Comparison of ENCODE assay signal across 25 cellular contexts in the genomic region with DNA sequence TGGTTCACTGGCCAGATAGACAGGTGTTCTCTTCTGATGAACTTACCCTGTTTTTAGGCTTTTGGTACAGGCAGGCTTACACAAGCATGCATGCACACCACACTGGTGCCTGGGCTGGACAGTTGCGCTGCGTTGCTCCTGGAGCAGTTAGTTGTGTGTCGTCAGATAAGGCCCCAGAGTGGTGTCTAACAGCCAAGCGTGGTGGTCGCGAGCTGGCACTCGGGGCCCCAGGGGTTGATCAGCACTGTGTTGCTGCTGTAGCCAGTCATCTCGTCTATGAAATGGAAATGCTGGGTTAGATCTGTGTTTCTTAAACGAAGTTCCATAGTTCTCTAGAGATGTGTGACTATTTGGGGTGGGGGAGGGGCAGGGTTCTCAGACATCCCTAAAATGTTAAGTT. TPM values are rescaled to one million over a fixed set of nuclear protein-coding genes. Genes with fewer than 3 reads are reported as not detected.
DNase-seq lines count a peak whose midpoint lies in the region; ATAC-seq, FAIRE-seq and TF ChIP-seq lines count a peak whose summit lies in the region.
"Had no signal": no experiment of that assay in that cellular context is flagged by ENCODE, and none has a peak within 500 bp of the region (broad histone marks: within the 10 kb centered on the region; RNA-seq: fewer than 3 reads in every experiment).

No MANE protein-coding gene starts in this region.

- H3K27ac ChIP-seq in DND-41 (ENCODE audit: low read length) (no peak overlapping the region), kidney (ENCODE audit: low read depth in 2 of 2, low read length in 2 of 2) (no peak overlapping the region), aorta (ENCODE audit: low read depth in 1 of 2, low read length in 2 of 2) (no peak overlapping the region)
- H3K27ac ChIP-seq: 22Rv1, Peyer's patch had no signal

- H3K9me3 ChIP-seq in DND-41 (ENCODE audit: insufficient read depth, low read length, severe bottlenecking): no peaks in the 10 kb centered on the region
- H3K9me3 ChIP-seq in kidney (ENCODE audit: control insufficient read depth in 1 of 2, low read length in 2 of 2): no peaks in the 10 kb centered on the region
- no peaks in the 10 kb centered on the region for H3K9me3 ChIP-seq in aorta (ENCODE audit: control insufficient read depth, low read length)
- H3K9me3 ChIP-seq: Peyer's patch had no signal

- FAIRE-seq in kidney (lab: Jason Lieb, UNC): no peak
- FAIRE-seq: GM12878 had no signal

- WGBS in aorta, 2 donors: 81 to 82% methylated on average over 9 of the region's 9 CpGs

- H3K79me2 ChIP-seq in DND-41 (ENCODE audit: insufficient read depth, low read length): peaks cover 2% of the 10 kb centered on the region; the same call in 1 of the 2 replicates

- peaks cover 43% of the 10 kb centered on the region for H4K20me1 ChIP-seq in DND-41 (ENCODE audit: insufficient read depth, low read length)

- POLR2A ChIA-PET in activated CD4-positive, alpha-beta memory T cell treated with anti-CD3 and anti-CD28 coated beads, Interleukin-2, amount 10 ng/mL, durations not matched to agents 7 days and 5 days (lab: Charles Lee): interaction anchor here (1.3 kb wide), 1 partner anchor 107 kb away, joined by 5 read pairs; no protein-coding TSS in a partner anchor
- POLR2A ChIA-PET in activated CD4-positive, alpha-beta memory T cell treated with anti-CD3 and anti-CD28 coated beads for 36 hours (lab: Charles Lee): no interaction called here

- H3K9me3 Mint-ChIP-seq in activated CD4-positive, alpha-beta memory T cell treated with anti-CD3 and anti-CD28 coated beads, Interleukin-2, amount 10 ng/mL, durations not matched to agents 7 days and 5 days: no peaks in the 10 kb centered on the region
- H3K9me3 Mint-ChIP-seq in activated CD4-positive, alpha-beta memory T cell treated with anti-CD3 and anti-CD28 coated beads for 36 hours: no peaks in the 10 kb centered on the region
- no peaks in the 10 kb centered on the region for H3K9me3 Mint-ChIP-seq in T-helper 2 cell treated with Interferon-gamma antibody and Interleukin-4, amounts not matched to agents 5 μg/mL and 100 μg/mL, for 36 hours

- no peak overlapping the region for H2AFZ ChIP-seq in DND-41 (ENCODE audit: low read depth, low read length)

- H3K4me2 ChIP-seq in DND-41 (ENCODE audit: insufficient read depth, low read length): no peak overlapping the region

- CTCF ChIA-PET in activated CD4-positive, alpha-beta memory T cell treated with anti-CD3 and anti-CD28 coated beads, Interleukin-2, amount 10 ng/mL, durations not matched to agents 7 days and 5 days (lab: Charles Lee): no interaction called here
- CTCF ChIA-PET in activated CD4-positive, alpha-beta memory T cell treated with anti-CD3 and anti-CD28 coated beads for 36 hours (lab: Charles Lee): no interaction called here

- DNase-seq in activated CD4-positive, alpha-beta memory T cell treated with anti-CD3 and anti-CD28 coated beads, Interleukin-2, amount 10 ng/mL, durations not matched to agents 7 days and 5 days: peak; percentile 12
- DNase-seq in activated CD4-positive, alpha-beta memory T cell treated with anti-CD3 and anti-CD28 coated beads for 36 hours: no peak
- DNase-seq in DND-41: no peak
- DNase-seq in T-helper 2 cell treated with Interferon-gamma antibody and Interleukin-4, amounts not matched to agents 5 μg/mL and 100 μg/mL, for 36 hours (ENCODE audit: low spot score): no peak
- peak; percentile 37 for DNase-seq in kidney
- no peak for DNase-seq in NCI-H1105 treated with DMSO at 0.1 percent for 48 hours (lab: John Stamatoyannopoulos, UW)
- no peak for DNase-seq in GM20000 (ENCODE audit: low spot score)
- no peak for DNase-seq in aorta
- DNase-seq: ACHN; COR-L47; DMS79 treated with DMSO at 0.1 percent for 48 hours; KBM-7; NCI-H1092 treated with DMSO at 0.1 percent for 48 hours; NCI-H146; NCI-H2029; NCI-H2227 treated with DMSO at 0.1 percent for 48 hours; NCI-H510A; NCI-H748 treated with DMSO at 0.1 percent for 48 hours; NK-92 treated with Interleukin-12 subunit alpha and Interleukin-12 subunit beta, amount 100 ng/mL, for 24 hours had no signal

- H3K4me1 ChIP-seq in DND-41 (ENCODE audit: insufficient read depth, low read length): peaks cover 5% of the 10 kb centered on the region; the same call in 1 of the 2 replicates
- no peaks in the 10 kb centered on the region for H3K4me1 ChIP-seq in kidney (ENCODE audit: control insufficient read depth in 1 of 2, insufficient read depth in 1 of 2, low read depth in 1 of 2, low read length in 2 of 2)
- no peaks in the 10 kb centered on the region for H3K4me1 ChIP-seq in aorta (ENCODE audit: control insufficient read depth in 1 of 2, insufficient read depth in 2 of 2, low read length in 2 of 2)
- H3K4me1 ChIP-seq: Peyer's patch had no signal

- no peaks in the 10 kb centered on the region for H3K27me3 ChIP-seq in DND-41 (ENCODE audit: insufficient read depth, low read length, poor library complexity)
- no peaks in the 10 kb centered on the region for H3K27me3 ChIP-seq in aorta (ENCODE audit: control insufficient read depth in 1 of 2, insufficient read depth in 2 of 2, low read length in 1 of 2)
- H3K27me3 ChIP-seq: Peyer's patch had no signal

- no peak overlapping the region for H3K27ac Mint-ChIP-seq in activated CD4-positive, alpha-beta memory T cell treated with anti-CD3 and anti-CD28 coated beads, Interleukin-2, amount 10 ng/mL, durations not matched to agents 7 days and 5 days
- no peak overlapping the region for H3K27ac Mint-ChIP-seq in activated CD4-positive, alpha-beta memory T cell treated with anti-CD3 and anti-CD28 coated beads for 36 hours
- no peak overlapping the region for H3K27ac Mint-ChIP-seq in T-helper 2 cell treated with Interferon-gamma antibody and Interleukin-4, amounts not matched to agents 5 μg/mL and 100 μg/mL, for 36 hours

- peaks cover 47% of the 10 kb centered on the region for H3K36me3 Mint-ChIP-seq in activated CD4-positive, alpha-beta memory T cell treated with anti-CD3 and anti-CD28 coated beads, Interleukin-2, amount 10 ng/mL, durations not matched to agents 7 days and 5 days (ENCODE audit: low read depth)
- H3K36me3 Mint-ChIP-seq in activated CD4-positive, alpha-beta memory T cell treated with anti-CD3 and anti-CD28 coated beads for 36 hours: peaks cover 55% of the 10 kb centered on the region
- H3K36me3 Mint-ChIP-seq in T-helper 2 cell treated with Interferon-gamma antibody and Interleukin-4, amounts not matched to agents 5 μg/mL and 100 μg/mL, for 36 hours (ENCODE audit: low read depth): peaks cover 47% of the 10 kb centered on the region

- H3K27me3 Mint-ChIP-seq in activated CD4-positive, alpha-beta memory T cell treated with anti-CD3 and anti-CD28 coated beads, Interleukin-2, amount 10 ng/mL, durations not matched to agents 7 days and 5 days: no peaks in the 10 kb centered on the region
- H3K27me3 Mint-ChIP-seq in activated CD4-positive, alpha-beta memory T cell treated with anti-CD3 and anti-CD28 coated beads for 36 hours: no peaks in the 10 kb centered on the region
- H3K27me3 Mint-ChIP-seq in T-helper 2 cell treated with Interferon-gamma antibody and Interleukin-4, amounts not matched to agents 5 μg/mL and 100 μg/mL, for 36 hours (ENCODE audit: low read depth): no peaks in the 10 kb centered on the region

- H3K4me3 ChIP-seq in DND-41 (ENCODE audit: low read depth in 1 of 2, low read length in 2 of 2) (no peak overlapping the region), kidney (ENCODE audit: low read length in 2 of 2) (no peak overlapping the region), aorta (ENCODE audit: low read length in 2 of 2) (no peak overlapping the region)
- H3K4me3 ChIP-seq: GM12878, Peyer's patch had no signal

- TF ChIP-seq CTCF in DND-41 (IDR thresholded peaks at IDR 0.05; ENCODE audit: borderline replicate concordance, extremely low read depth, low read length, poor library complexity, severe bottlenecking): no peak
- no peak for TF ChIP-seq CTCF in kidney (IDR thresholded peaks at IDR 0.05; ENCODE audit: borderline replicate concordance, extremely low read depth, insufficient read depth)
- no peak for TF ChIP-seq CTCF in GM20000 (IDR thresholded peaks at IDR 0.05; ENCODE audit: extremely low read depth, missing control alignments)

- no peak overlapping the region for H3K9ac ChIP-seq in DND-41 (ENCODE audit: low read depth, low read length)
- H3K9ac ChIP-seq in kidney (ENCODE audit: low read length in 2 of 2): no peak overlapping the region

- ATAC-seq in DND-41 (ENCODE audit: insufficient read depth, low read depth) (peak; percentile 17; the same call in 1 of the 3 replicates), aorta (ENCODE audit: low FRiP score) (no peak)
- ATAC-seq: GM12878, SK-N-SH treated with all-trans-retinoic acid at 6 μM for 48 hours had no signal

- H3K4me1 Mint-ChIP-seq in activated CD4-positive, alpha-beta memory T cell treated with anti-CD3 and anti-CD28 coated beads, Interleukin-2, amount 10 ng/mL, durations not matched to agents 7 days and 5 days: peaks cover 25% of the 10 kb centered on the region
- H3K4me1 Mint-ChIP-seq in activated CD4-positive, alpha-beta memory T cell treated with anti-CD3 and anti-CD28 coated beads for 36 hours (ENCODE audit: low read depth): peaks cover 20% of the 10 kb centered on the region
- peaks cover 22% of the 10 kb centered on the region for H3K4me1 Mint-ChIP-seq in T-helper 2 cell treated with Interferon-gamma antibody and Interleukin-4, amounts not matched to agents 5 μg/mL and 100 μg/mL, for 36 hours (ENCODE audit: low read depth)

- intact Hi-C loops in activated CD4-positive, alpha-beta memory T cell treated with anti-CD3 and anti-CD28 coated beads for 36 hours (cut with micrococcal nuclease): no loop called here
- intact Hi-C loops in kidney (cut with DNase I): no loop called here
- intact Hi-C loops in aorta (cut with DNase I): no loop called here

- no peak overlapping the region for H3K4me3 Mint-ChIP-seq in activated CD4-positive, alpha-beta memory T cell treated with anti-CD3 and anti-CD28 coated beads, Interleukin-2, amount 10 ng/mL, durations not matched to agents 7 days and 5 days
- no peak overlapping the region for H3K4me3 Mint-ChIP-seq in activated CD4-positive, alpha-beta memory T cell treated with anti-CD3 and anti-CD28 coated beads for 36 hours
- H3K4me3 Mint-ChIP-seq in T-helper 2 cell treated with Interferon-gamma antibody and Interleukin-4, amounts not matched to agents 5 μg/mL and 100 μg/mL, for 36 hours: peak overlapping the region; percentile 49

- H3K36me3 ChIP-seq in DND-41 (ENCODE audit: insufficient read depth, low read length) (peaks cover 96% of the 10 kb centered on the region), kidney (ENCODE audit: control insufficient read depth in 1 of 2, insufficient read depth in 2 of 2, low read length in 2 of 2) (peaks cover 27 to 45% of the 10 kb centered on the region in 2 donors), aorta (ENCODE audit: control insufficient read depth in 1 of 2, insufficient read depth in 2 of 2, low read length in 1 of 2) (peaks cover 0 to 6% of the 10 kb centered on the region in 2 donors)

RNA-seq across cellular contexts. Expression of gene TEX29, which starts 24.5 kb away (rescaled TPM):
- total RNA-seq in activated CD4-positive, alpha-beta memory T cell treated with anti-CD3 and anti-CD28 coated beads, Interleukin-2, amount 10 ng/mL, durations not matched to agents 7 days and 5 days: under 1 TPM; 0.73 to 0.93 TPM
- under 1 TPM; 0.39 to 0.43 TPM for total RNA-seq in activated CD4-positive, alpha-beta memory T cell treated with anti-CD3 and anti-CD28 coated beads for 36 hours
- not detected for total RNA-seq in kidney
- not detected for polyA plus RNA-seq in kidney (ENCODE audit: insufficient read depth, low read depth, low replicate concordance)
- 1 to 10 TPM in 1 of 2 donors, under 1 TPM in 1; 0.96 to 1.8 TPM for total RNA-seq in aorta
- 1 to 10 TPM; 1.6 to 5.5 TPM for polyA plus RNA-seq in aorta
- total RNA-seq: GM12878, H4, OCI-LY7, Peyer's patch had no signal

Comparison
In these comparisons a context has a peak if more than half of its experiments do, and no peak if none do; other contexts are left out.
1. DNase-seq: peak in activated CD4-positive, alpha-beta memory T cell treated with anti-CD3 and anti-CD28 coated beads, Interleukin-2, amount 10 ng/mL, durations not matched to agents 7 days and 5 days (single experiment) and kidney (single experiment); none in activated CD4-positive, alpha-beta memory T cell treated with anti-CD3 and anti-CD28 coated beads for 36 hours (single experiment), DND-41 (single experiment), T-helper 2 cell treated with Interferon-gamma antibody and Interleukin-4, amounts not matched to agents 5 μg/mL and 100 μg/mL, for 36 hours (single experiment), NCI-H1105 treated with DMSO at 0.1 percent for 48 hours (single experiment), GM20000 (single experiment) and aorta (0 of 2).